ENCODE assay signal across 10 cellular contexts in genomic region chr6:327538-328183, GRCh38. TPM values are rescaled to one million over a fixed set of nuclear protein-coding genes. Genes with fewer than 3 reads are reported as not detected.
DNase-seq lines count a peak whose midpoint lies in the region; ATAC-seq and TF ChIP-seq lines count a peak whose summit lies in the region.
"Had no signal": no experiment of that assay in that cellular context is flagged by ENCODE, and none has a peak within 500 bp of the region (broad histone marks: within the 10 kb centered on the region; RNA-seq: fewer than 3 reads in every experiment).

No MANE protein-coding gene starts in this region.

- TF ChIP-seq CTCF in KMS-11 (conservative IDR thresholded peaks at IDR 0.05; ENCODE audit: low read depth, low read length) (no peak), fibroblast of mammary gland (conservative IDR thresholded peaks at IDR 0.05; ENCODE audit: control insufficient read depth, insufficient read depth, low read depth, low read length) (no peak), sigmoid colon (IDR thresholded peaks at IDR 0.05) (no peak)

- DNase-seq in fibroblast of mammary gland (ENCODE audit: low read depth) (peak; percentile 69), sigmoid colon (peak; percentile 68), COLO668 (lab: John Stamatoyannopoulos, UW; ENCODE audit: unreplicated experiment) (no peak), SIG-M5 (lab: John Stamatoyannopoulos, UW) (no peak)
- DNase-seq: effector CD4-positive, alpha-beta T cell; KG1 had no signal

- H3K79me2 ChIP-seq in KMS-11 (ENCODE audit: insufficient read depth, low read depth) = peaks cover 38% of the 10 kb centered on the region

- H3K36me3 ChIP-seq in KMS-11 (ENCODE audit: insufficient read depth) (no peaks in the 10 kb centered on the region), sigmoid colon (no peaks in the 10 kb centered on the region)

- H2AFZ ChIP-seq in KMS-11 (ENCODE audit: low read depth) = no peak overlapping the region; the same call in 1 of the 2 replicates

- H4K20me1 ChIP-seq in KMS-11 (ENCODE audit: insufficient read depth) = no peaks in the 10 kb centered on the region

- no peaks in the 10 kb centered on the region for H3K9me3 ChIP-seq in sigmoid colon

- no peak overlapping the region for H3K4me3 ChIP-seq in KMS-11 (IDR thresholded peaks at IDR 0.05; ENCODE audit: insufficient read depth, low read depth, low read length)
- no peak overlapping the region for H3K4me3 ChIP-seq in fibroblast of mammary gland (ENCODE audit: control insufficient read depth, low read depth, low read length)
- H3K4me3 ChIP-seq in sigmoid colon = no peak overlapping the region

- H3K4me1 ChIP-seq in KMS-11 (ENCODE audit: low read depth, poor library complexity, severe bottlenecking) (peaks cover 99% of the 10 kb centered on the region), sigmoid colon (peaks cover 0 to 62% (median 46%) of the 10 kb centered on the region in 4 donors)

- peak; percentile 0 for ATAC-seq in GM18498 (IDR thresholded peaks at IDR 0.05; ENCODE audit: unreplicated experiment)
- ATAC-seq in GM21367 (IDR thresholded peaks at IDR 0.05; ENCODE audit: unreplicated experiment) = no peak
- ATAC-seq in HG03108 (IDR thresholded peaks at IDR 0.05; ENCODE audit: unreplicated experiment) = no peak

- H3K27me3 ChIP-seq in KMS-11 (ENCODE audit: insufficient read depth, low read depth) = no peaks in the 10 kb centered on the region
- H3K27me3 ChIP-seq in sigmoid colon = no peaks in the 10 kb centered on the region

- 74 to 75% methylated on average over 11 of the region's 11 CpGs for WGBS in sigmoid colon, 2 donors

- intact Hi-C loops in sigmoid colon (cut with DNase I) = no loop called here

- TF ChIP-seq EP300 in sigmoid colon (IDR thresholded peaks at IDR 0.05) = no peak

- no peak for TF ChIP-seq POLR2A in sigmoid colon (IDR thresholded peaks at IDR 0.05)

- H3K27ac ChIP-seq in KMS-11 (peak overlapping the region; percentile 92), sigmoid colon (peak overlapping the region in 3 of 4 donors; percentile 3 to 69 (median 55))

- peak overlapping the region; percentile 86 for H3K4me2 ChIP-seq in KMS-11

- peak overlapping the region; percentile 66 for H3K9ac ChIP-seq in KMS-11

RNA-seq across cellular contexts. Expression of gene DUSP22, which starts 35.4 kb away (rescaled TPM):
- total RNA-seq in sigmoid colon = 100 to 1,000 TPM in 1 of 4 donors, 10 to 100 TPM in 3; 55.6 to 113 (median 80.5) TPM
- polyA plus RNA-seq in sigmoid colon = 10 to 100 TPM; 15.7 to 35.3 (median 32.4) TPM

Comparison
In these comparisons a context has a peak if more than half of its experiments do, and no peak if none do; other contexts are left out.
1. DNase-seq: peak in fibroblast of mammary gland (single experiment) and sigmoid colon (single experiment); none in COLO668 (single experiment) and SIG-M5 (single experiment).